10 cellular contexts compared by ENCODE assay signal in the genomic region with DNA sequence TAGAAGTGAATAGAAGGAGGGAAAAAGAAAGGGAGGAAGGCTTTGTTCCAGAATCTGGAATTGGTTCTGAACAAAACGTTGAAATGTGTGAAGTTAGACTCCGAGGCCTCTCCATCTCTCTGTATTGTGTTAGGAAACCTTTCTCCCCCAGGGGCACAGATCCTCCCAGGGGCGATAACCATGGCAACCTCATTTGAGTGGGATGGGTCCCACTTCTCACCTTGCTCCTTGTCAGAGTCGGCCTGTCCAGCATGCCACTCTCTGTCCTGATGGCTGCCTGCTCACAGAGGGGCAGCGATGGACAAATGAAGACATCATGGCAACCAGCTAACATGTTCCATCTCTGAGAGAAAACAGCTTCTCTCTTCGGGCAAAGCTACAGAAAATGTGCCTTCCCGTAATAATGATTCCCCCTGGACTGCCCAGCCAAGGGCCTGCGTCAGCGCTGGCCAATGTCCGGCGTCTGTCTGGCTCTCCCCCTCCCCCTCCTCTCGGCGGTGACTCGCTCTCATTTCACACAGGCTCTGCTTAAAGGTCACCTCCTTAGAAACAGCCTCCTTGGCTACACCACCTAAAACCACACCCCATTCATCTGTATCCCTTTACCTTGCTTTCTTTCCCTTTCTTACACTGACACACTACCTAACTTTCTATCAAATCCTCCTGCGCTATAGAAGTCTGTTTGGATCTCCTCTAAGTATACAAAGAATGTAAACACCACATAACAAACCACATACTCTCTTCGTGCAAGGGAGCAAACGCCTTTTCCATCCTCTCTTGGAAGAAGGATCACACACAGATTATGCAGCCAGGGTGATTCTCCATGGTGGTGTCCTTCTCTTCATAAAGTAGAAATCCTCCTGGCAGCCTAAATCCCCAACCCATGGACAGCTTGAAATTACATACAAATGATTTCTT. TPM values are rescaled to one million over a fixed set of nuclear protein-coding genes. Genes with fewer than 3 reads are reported as not detected.
A peak's percentile ranks its signal among the peaks of the same experiment; 100 is the strongest.
DNase-seq lines count a peak whose midpoint lies in the region; ATAC-seq, FAIRE-seq and TF ChIP-seq lines count a peak whose summit lies in the region.
"Had no signal": no experiment of that assay in that cellular context is flagged by ENCODE, and none has a peak within 500 bp of the region (broad histone marks: within the 10 kb centered on the region; RNA-seq: fewer than 3 reads in every experiment).

No MANE protein-coding gene starts in this region.

- intact Hi-C loops in HCT116 (cut with micrococcal nuclease) (no loop called here), GM12878 (cut with micrococcal nuclease; ENCODE audit: unreplicated experiment) (no loop called here), left lung (cut with DNase I) (no loop called here)
- intact Hi-C loops in activated CD4-positive, alpha-beta T cell treated with anti-CD3 and anti-CD28 coated beads, Interleukin-2, amount 10 ng/mL, durations not matched to agents 24 days and 14 days (cut with micrococcal nuclease): loop anchor here (5.0 kb wide), 1 partner anchor 35 kb away; no protein-coding TSS in a partner anchor

- H3K9me2 ChIP-seq in HCT116 (ENCODE audit: insufficient read depth): no peaks in the 10 kb centered on the region

- no peak for TF ChIP-seq CTCF in HCT116 (IDR thresholded peaks at IDR 0.05 in 2 of 3, conservative IDR thresholded peaks at IDR 0.05 in 1 of 3; ENCODE audit: borderline replicate concordance in 1 of 3, insufficient read depth in 1 of 3, low read depth in 2 of 3, low read length in 2 of 3)
- no peak for TF ChIP-seq CTCF in GM12878 (IDR thresholded peaks at IDR 0.05 in 2 of 3, conservative IDR thresholded peaks at IDR 0.05 in 1 of 3; ENCODE audit: control insufficient read depth in 2 of 3, extremely low read depth in 1 of 3, insufficient read depth in 1 of 3, low read depth in 3 of 3, low read length in 3 of 3)
- TF ChIP-seq CTCF in left lung (IDR thresholded peaks at IDR 0.05): no peak

- no peaks in the 10 kb centered on the region for H3K9me3 ChIP-seq in HCT116 (ENCODE audit: control insufficient read depth in 1 of 2, insufficient read depth in 1 of 2, low read depth in 1 of 2, low read length in 2 of 2)
- H3K9me3 ChIP-seq in GM12878 (replicated peaks; ENCODE audit: control insufficient read depth, insufficient read depth, low read length): no peaks in the 10 kb centered on the region; the same call in 1 of the 3 replicates
- H3K9me3 ChIP-seq in left lung: no peaks in the 10 kb centered on the region
- no peaks in the 10 kb centered on the region for H3K9me3 ChIP-seq in stomach smooth muscle (ENCODE audit: control insufficient read depth in 2 of 2, low read length in 2 of 2)
- H3K9me3 ChIP-seq: thyroid gland had no signal

- peaks cover 7% of the 10 kb centered on the region for H3K9me3 Mint-ChIP-seq in activated CD4-positive, alpha-beta T cell treated with anti-CD3 and anti-CD28 coated beads, Interleukin-2, amount 10 ng/mL, durations not matched to agents 24 days and 14 days

- H3K4me1 Mint-ChIP-seq in activated CD4-positive, alpha-beta T cell treated with anti-CD3 and anti-CD28 coated beads, Interleukin-2, amount 10 ng/mL, durations not matched to agents 24 days and 14 days: peaks cover 10% of the 10 kb centered on the region

- TF ChIP-seq EP300 in GM12878 (IDR thresholded peaks at IDR 0.05; ENCODE audit: borderline replicate concordance in 1 of 2, control insufficient read depth in 1 of 2, low read depth in 2 of 2, low read length in 2 of 2): no peak

- no peak overlapping the region for H3K9ac ChIP-seq in HCT116 (ENCODE audit: low read length)
- no peak overlapping the region for H3K9ac ChIP-seq in GM12878 (ENCODE audit: control insufficient read depth, insufficient read depth, low read length)
- peak overlapping the region; percentile 78 to 89 for H3K9ac ChIP-seq in stomach smooth muscle (ENCODE audit: low read length in 2 of 2)

- H3K27ac Mint-ChIP-seq in activated CD4-positive, alpha-beta T cell treated with anti-CD3 and anti-CD28 coated beads, Interleukin-2, amount 10 ng/mL, durations not matched to agents 24 days and 14 days: no peak overlapping the region

- DNase-seq in HCT116 (ENCODE audit: low read depth, low spot score) (no peak), GM12878 (ENCODE audit: low read depth, low spot score) (no peak), left lung (peak in 1 of 2 donors; percentile 54), NCI-H526 (lab: John Stamatoyannopoulos, UW) (no peak), T1000 (lab: John Stamatoyannopoulos, UW) (no peak)
- no peak for DNase-seq in activated CD4-positive, alpha-beta T cell treated with anti-CD3 and anti-CD28 coated beads, Interleukin-2, amount 10 ng/mL, durations not matched to agents 24 days and 14 days
- DNase-seq: NCI-H1092 treated with DMSO at 0.1 percent for 48 hours had no signal

- H3K4me3 Mint-ChIP-seq in activated CD4-positive, alpha-beta T cell treated with anti-CD3 and anti-CD28 coated beads, Interleukin-2, amount 10 ng/mL, durations not matched to agents 24 days and 14 days: no peak overlapping the region

- peaks cover 9% of the 10 kb centered on the region for H3K27me3 Mint-ChIP-seq in activated CD4-positive, alpha-beta T cell treated with anti-CD3 and anti-CD28 coated beads, Interleukin-2, amount 10 ng/mL, durations not matched to agents 24 days and 14 days

- BruUV-seq in HCT116 (replicated peaks; lab: Mats Ljungman, UMichigan): no TSS peak
- BruUV-seq in GM12878 (replicated peaks; lab: Mats Ljungman, UMichigan): no TSS peak

- 81% methylated on average over 17 of the region's 17 CpGs for WGBS in GM12878 (ENCODE audit: insufficient coverage, insufficient replicate concordance, low lambda C conversion rate, missing lambda C conversion rate)

- H3K36me3 ChIP-seq in HCT116 (ENCODE audit: control insufficient read depth in 1 of 2, insufficient read depth in 2 of 2, low read length in 2 of 2) (no peaks in the 10 kb centered on the region), GM12878 (ENCODE audit: control insufficient read depth in 2 of 2, insufficient read depth in 2 of 2, low read length in 1 of 2) (no peaks in the 10 kb centered on the region), left lung (no peaks in the 10 kb centered on the region), stomach smooth muscle (ENCODE audit: control insufficient read depth in 2 of 2, insufficient read depth in 2 of 2, low read length in 2 of 2) (no peaks in the 10 kb centered on the region)
- H3K36me3 ChIP-seq: thyroid gland had no signal

- FAIRE-seq in GM12878 (lab: Jason Lieb, UNC): no peak

- RAD21 ChIA-PET in HCT116 (lab: Charles Lee; ENCODE audit: low non-redundant PET in 1 of 2, low total read pairs in 2 of 2, uncharacterized antibody in 2 of 2, unreplicated experiment in 2 of 2) (no interaction called here), GM12878 (lab: Charles Lee; ENCODE audit: unreplicated experiment) (interaction anchor here (0.5 to 0.7 kb wide), 2 partner anchors 16 to 63 kb away, joined by 3 read pairs; no protein-coding TSS in a partner anchor)

- no peaks in the 10 kb centered on the region for H3K27me3 ChIP-seq in HCT116 (ENCODE audit: insufficient read depth, low read length)
- no peaks in the 10 kb centered on the region for H3K27me3 ChIP-seq in GM12878 (replicated peaks in 1 of 2; ENCODE audit: control insufficient read depth in 2 of 2, insufficient read depth in 2 of 2, low read length in 1 of 2)
- no peaks in the 10 kb centered on the region for H3K27me3 ChIP-seq in left lung
- H3K27me3 ChIP-seq in stomach smooth muscle (ENCODE audit: control insufficient read depth in 1 of 2, insufficient read depth in 2 of 2, low read length in 2 of 2): no peaks in the 10 kb centered on the region
- H3K27me3 ChIP-seq: thyroid gland had no signal

- TF ChIP-seq POLR2A in HCT116 (IDR thresholded peaks at IDR 0.05; ENCODE audit: borderline replicate concordance, extremely low read depth, insufficient read depth, insufficient read length): no peak
- TF ChIP-seq POLR2A in GM12878 (IDR thresholded peaks at IDR 0.05; ENCODE audit: low read depth, low read length): no peak

- H3K4me3 ChIP-seq in HCT116 (replicated peaks in 1 of 2; ENCODE audit: low read depth in 1 of 2, low read length in 2 of 2) (no peak overlapping the region), GM12878 (no peak overlapping the region), left lung (no peak overlapping the region), stomach smooth muscle (ENCODE audit: low read length in 2 of 2) (peak overlapping the region; percentile 26 to 66)
- H3K4me3 ChIP-seq: thyroid gland had no signal

- TF ChIP-seq RAD21 in HCT116 (IDR thresholded peaks at IDR 0.05; ENCODE audit: low read depth) (no peak), GM12878 (IDR thresholded peaks at IDR 0.05; ENCODE audit: insufficient read depth, low read depth, low read length) (no peak)

- H2AFZ ChIP-seq in HCT116 (ENCODE audit: low read depth, low read length, poor library complexity, severe bottlenecking) (peak overlapping the region; percentile 66), GM12878 (ENCODE audit: control insufficient read depth, low read depth, low read length) (no peak overlapping the region)

- H3K4me1 ChIP-seq in HCT116 (ENCODE audit: control insufficient read depth in 1 of 2, insufficient read depth in 2 of 2, low read length in 2 of 2) (peaks cover 5 to 12% of the 10 kb centered on the region in 2 experiments; a peak in 3 of 4 replicates), GM12878 (ENCODE audit: control insufficient read depth, insufficient read depth, low read length) (peaks cover 35% of the 10 kb centered on the region), left lung (no peaks in the 10 kb centered on the region), stomach smooth muscle (ENCODE audit: control insufficient read depth, insufficient read depth, low read length) (peaks cover 22% of the 10 kb centered on the region)

- SMC1A ChIA-PET in GM12878 (lab: Charles Lee; ENCODE audit: uncharacterized antibody, unreplicated experiment): interaction anchor here (1.6 to 2.1 kb wide), 2 partner anchors 11 kb away, joined by 6 to 7 read pairs; no protein-coding TSS in a partner anchor

- POLR2A ChIA-PET in HCT116 (lab: Charles Lee) (no interaction called here), GM12878 (lab: Charles Lee) (no interaction called here)

- ATAC-seq in HCT116: no peak
- ATAC-seq in GM12878: no peak
- ATAC-seq in left lung: peak; percentile 78
- ATAC-seq in GM18907 (IDR thresholded peaks at IDR 0.05; ENCODE audit: unreplicated experiment): no peak

- H3K36me3 Mint-ChIP-seq in activated CD4-positive, alpha-beta T cell treated with anti-CD3 and anti-CD28 coated beads, Interleukin-2, amount 10 ng/mL, durations not matched to agents 24 days and 14 days (ENCODE audit: low read depth): no peaks in the 10 kb centered on the region

- H3K27ac ChIP-seq in HCT116 (ENCODE audit: low read depth, low read length) (no peak overlapping the region), GM12878 (ENCODE audit: control insufficient read depth, insufficient read depth) (peak overlapping the region; percentile 51; the same call in 1 of the 2 replicates), left lung (peak overlapping the region in 1 of 2 donors; percentile 40), stomach smooth muscle (ENCODE audit: low read length) (peak overlapping the region; percentile 92)
- H3K27ac ChIP-seq: thyroid gland had no signal

- CTCF ChIA-PET in HCT116 (lab: Charles Lee) (no interaction called here), GM12878 (lab: Yijun Ruan, JAX) (interaction anchor here (1.4 to 2.1 kb wide), 2 partner anchors 9 to 17 kb away, joined by 4 to 5 read pairs; no protein-coding TSS in a partner anchor)

- in situ Hi-C loops in GM12878 (cut with MboI): no loop called here

- H3K4me2 ChIP-seq in HCT116 (ENCODE audit: low read length) (peak overlapping the region; percentile 16; the same call in 1 of the 2 replicates), GM12878 (ENCODE audit: control insufficient read depth, insufficient read depth) (peak overlapping the region; percentile 68)

- H4K20me1 ChIP-seq in HCT116 (ENCODE audit: insufficient read depth) (no peaks in the 10 kb centered on the region), GM12878 (ENCODE audit: control insufficient read depth, insufficient read depth) (no peaks in the 10 kb centered on the region)

- no peaks in the 10 kb centered on the region for H3K79me2 ChIP-seq in HCT116 (ENCODE audit: insufficient read depth, low read length)
- no peaks in the 10 kb centered on the region for H3K79me2 ChIP-seq in GM12878 (ENCODE audit: control insufficient read depth, insufficient read depth, low read length)

RNA-seq across cellular contexts. Expression of gene TTC39C, which starts 32.1 kb away (rescaled TPM):
- 24.8 TPM for total RNA-seq in HCT116 (2021; ENCODE audit: unreplicated experiment)
- 10.2 and 11.7 TPM in 2 replicates for polyA plus RNA-seq in HCT116 (2012)
- 78.9 and 87.4 TPM in 2 replicates for total RNA-seq in GM12878 (2013; cell fraction: nucleolus; rRNA removed)
- total RNA-seq in GM12878 (2014; rRNA removed): 74.6 and 80.3 TPM in 2 replicates
- 81.1 and 84.4 TPM in 2 replicates for total RNA-seq in GM12878 (2014; rRNA removed; fragmentation: Illumina TruSeq; extraction: Trizol)
- total RNA-seq in GM12878 (2021): 72.8 and 76.5 TPM in 2 replicates
- polyA plus RNA-seq in GM12878 (2011; ENCODE audit: low read depth): 20.4 TPM
- polyA plus RNA-seq in GM12878 (2011; rRNA removed): 25.2 and 33.2 TPM in 2 replicates
- polyA plus RNA-seq in GM12878 (2011; cell fraction: cytosol; rRNA removed): 8.8 and 10.1 TPM in 2 replicates
- polyA plus RNA-seq in GM12878 (2011; cell fraction: nucleus; rRNA removed): 24.3 and 24.8 TPM in 2 replicates
- polyA plus RNA-seq in GM12878 (2012): 38.1 and 44.0 TPM in 2 replicates
- 59.7 and 77.6 TPM in 2 replicates for polyA plus RNA-seq in GM12878 (2014; fragmentation: Illumina TruSeq; extraction: Trizol)
- polyA plus RNA-seq in GM12878 (2014; fragmentation: Nextera tagmentation; extraction: Ambion mirVana): 10 to 100 TPM; 21.1 to 37.2 TPM
- polyA plus RNA-seq in GM12878 (2014; rRNA removed): 59.7 and 63.3 TPM in 2 replicates
- 10 to 100 TPM; 69.8 to 91.0 TPM for polyA plus RNA-seq in GM12878 (2016; fragmentation: Nextera tagmentation; extraction: Ambion mirVana)
- polyA minus RNA-seq in GM12878 (2011; rRNA and poly(A)+ RNA removed): 26.0 and 27.4 TPM in 2 replicates
- polyA minus RNA-seq in GM12878 (2011; cell fraction: cytosol; rRNA and poly(A)+ RNA removed): 9.9 and 13.0 TPM in 2 replicates
- 12.9 and 22.0 TPM in 2 replicates for polyA minus RNA-seq in GM12878 (2011; cell fraction: nucleus; rRNA and poly(A)+ RNA removed)
- 10 to 100 TPM; 12.2 to 19.3 TPM for total RNA-seq in left lung
- total RNA-seq in activated CD4-positive, alpha-beta T cell treated with anti-CD3 and anti-CD28 coated beads, Interleukin-2, amount 10 ng/mL, durations not matched to agents 24 days and 14 days: 28.8 and 29.2 TPM in 2 replicates

Comparison
In these comparisons a context has a peak if more than half of its experiments do, and no peak if none do; other contexts are left out.
1. H3K4me3 ChIP-seq: peak in stomach smooth muscle (2 of 2); none in HCT116 (0 of 2), GM12878 (single experiment) and left lung (0 of 2).
2. H3K9ac ChIP-seq: peak in stomach smooth muscle (2 of 2); none in HCT116 (single experiment) and GM12878 (single experiment).